ENCODE assay signal across 36 cellular contexts in genomic region chr1:3548895-3549294, GRCh38.
"Had no signal": no experiment of that assay in that cellular context is flagged by ENCODE, and none has a peak within 500 bp of the region (broad histone marks: within the 10 kb centered on the region; RNA-seq: fewer than 3 reads in every experiment).

No MANE protein-coding gene starts in this region.

- H3K27me3 Mint-ChIP-seq: activated CD4-positive, alpha-beta T cell treated with anti-CD3 and anti-CD28 coated beads for 36 hours; activated CD4-positive, alpha-beta T cell treated with anti-CD3 and anti-CD28 coated beads, Interleukin-2, amount 10 ng/mL, durations not matched to agents 7 days and 5 days; activated CD8-positive, alpha-beta T cell treated with anti-CD3 and anti-CD28 coated beads for 36 hours; activated naive CD4-positive, alpha-beta T cell treated with anti-CD3 and anti-CD28 coated beads, Interleukin-2, amount 50 U/mL, for 24 hours; activated naive CD8-positive, alpha-beta T cell; activated naive CD8-positive, alpha-beta T cell treated with anti-CD3 and anti-CD28 coated beads, Interleukin-2, amount 10 ng/mL, durations not matched to agents 7 days and 5 days; activated naive CD8-positive, alpha-beta T cell treated with anti-CD3 and anti-CD28 coated beads, Interleukin-2, amount 50 U/mL, for 24 hours; activated T-helper 17 cell treated with anti-CD3 and anti-CD28 coated beads, Interleukin-2, amount 50 U/mL, for 72 hours had no signal

- H3K36me3 ChIP-seq: brain microvascular endothelial cell, breast epithelium, WERI-Rb-1 had no signal

- H3K27ac ChIP-seq: breast epithelium, WERI-Rb-1 had no signal

- H3K9me3 Mint-ChIP-seq: activated CD4-positive, alpha-beta T cell treated with anti-CD3 and anti-CD28 coated beads, Interleukin-2, amount 10 ng/mL, durations not matched to agents 7 days and 5 days; activated CD8-positive, alpha-beta T cell treated with anti-CD3 and anti-CD28 coated beads for 36 hours; activated naive CD4-positive, alpha-beta T cell treated with anti-CD3 and anti-CD28 coated beads for 36 hours; activated naive CD4-positive, alpha-beta T cell treated with anti-CD3 and anti-CD28 coated beads, Interleukin-2, amount 50 U/mL, for 24 hours; activated naive CD8-positive, alpha-beta T cell treated with anti-CD3 and anti-CD28 coated beads, Interleukin-2, amount 10 ng/mL, durations not matched to agents 7 days and 5 days; activated naive CD8-positive, alpha-beta T cell treated with anti-CD3 and anti-CD28 coated beads, Interleukin-2, amount 50 U/mL, for 24 hours; activated T-cell treated with anti-CD3 and anti-CD28 coated beads, Interleukin-2, amount 50 U/mL, for 4 hours; activated T-cell treated with anti-CD3 and anti-CD28 coated beads, Interleukin-2, amount 50 U/mL, for 72 hours; activated T-helper 1 cell treated with anti-CD3 and anti-CD28 coated beads, Interleukin-12 subunit alpha, Interleukin-12 subunit beta, Interleukin-2, Interleukin-4 antibody, amounts not matched to agents 30 ng/mL and 10 ng/mL and 1 ng/mL, durations not matched to agents 14 hours and 24 hours and 36 hours; activated T-helper 17 cell treated with anti-CD3 and anti-CD28 coated beads, Interleukin-2, amount 50 U/mL, for 72 hours; T-helper 1 cell treated with Interleukin-12 subunit alpha and Interleukin-12 subunit beta and Interleukin-4 antibody, amounts not matched to agents 30 μg/mL and 1 μg/mL, for 36 hours; T-helper 2 cell treated with Interferon-gamma antibody and Interleukin-4, amounts not matched to agents 5 μg/mL and 100 μg/mL, for 36 hours; WTC11 had no signal

- H3K4me3 Mint-ChIP-seq: activated CD4-positive, alpha-beta T cell treated with anti-CD3 and anti-CD28 coated beads for 36 hours; activated CD4-positive, alpha-beta T cell treated with anti-CD3 and anti-CD28 coated beads, Interleukin-2, amount 10 ng/mL, durations not matched to agents 7 days and 5 days; activated CD8-positive, alpha-beta T cell treated with anti-CD3 and anti-CD28 coated beads for 36 hours; activated naive CD4-positive, alpha-beta T cell treated with anti-CD3 and anti-CD28 coated beads for 36 hours; activated naive CD4-positive, alpha-beta T cell treated with anti-CD3 and anti-CD28 coated beads, Interleukin-2, amount 50 U/mL, for 24 hours; activated naive CD8-positive, alpha-beta T cell; activated naive CD8-positive, alpha-beta T cell treated with anti-CD3 and anti-CD28 coated beads, Interleukin-2, amount 10 ng/mL, durations not matched to agents 7 days and 5 days; activated naive CD8-positive, alpha-beta T cell treated with anti-CD3 and anti-CD28 coated beads, Interleukin-2, amount 50 U/mL, for 24 hours; activated T-cell treated with anti-CD3 and anti-CD28 coated beads, Interleukin-2, amount 50 U/mL, for 4 hours; activated T-cell treated with anti-CD3 and anti-CD28 coated beads, Interleukin-2, amount 50 U/mL, for 72 hours; activated T-helper 1 cell treated with anti-CD3 and anti-CD28 coated beads, Interleukin-12 subunit alpha, Interleukin-12 subunit beta, Interleukin-2, Interleukin-4 antibody, amounts not matched to agents 30 ng/mL and 10 ng/mL and 1 ng/mL, durations not matched to agents 14 hours and 24 hours and 36 hours; activated T-helper 17 cell treated with anti-CD3 and anti-CD28 coated beads, Interleukin-2, amount 50 U/mL, for 72 hours; T-helper 1 cell treated with Interleukin-12 subunit alpha and Interleukin-12 subunit beta and Interleukin-4 antibody, amounts not matched to agents 30 μg/mL and 1 μg/mL, for 36 hours; T-helper 2 cell treated with Interferon-gamma antibody and Interleukin-4, amounts not matched to agents 5 μg/mL and 100 μg/mL, for 36 hours; WTC11 had no signal

- DNase-seq: activated CD4-positive, alpha-beta T cell treated with anti-CD3 and anti-CD28 coated beads for 1 hour; activated CD4-positive, alpha-beta T cell treated with anti-CD3 and anti-CD28 coated beads for 36 hours; activated CD4-positive, alpha-beta T cell treated with anti-CD3 and anti-CD28 coated beads for 48 hours; activated CD4-positive, alpha-beta T cell treated with anti-CD3 and anti-CD28 coated beads, Interleukin-2, amount 10 ng/mL, durations not matched to agents 7 days and 5 days; activated CD4-positive, alpha-beta T cell treated with anti-CD3 and anti-CD28 coated beads, Interleukin-2, amount 50 U/mL, for 48 hours; activated CD4-positive, CD25-positive, alpha-beta regulatory T cell; activated CD8-positive, alpha-beta memory T cell treated with anti-CD3 and anti-CD28 coated beads, Interleukin-2, amount 50 U/mL, for 4 hours; activated CD8-positive, alpha-beta T cell treated with anti-CD3 and anti-CD28 coated beads for 36 hours; activated effector memory CD4-positive, alpha-beta T cell treated with anti-CD3 and anti-CD28 coated beads, Interleukin-2, amount 50 U/mL, for 16 hours; activated gamma-delta T cell treated with Interleukin-2 at 50 U/mL for 16 hours; activated naive CD4-positive, alpha-beta T cell; activated naive CD4-positive, alpha-beta T cell treated with anti-CD3 and anti-CD28 coated beads for 36 hours; activated naive CD8-positive, alpha-beta T cell treated with anti-CD3 and anti-CD28 coated beads, Interleukin-2, amount 10 ng/mL, durations not matched to agents 7 days and 5 days; activated naive CD8-positive, alpha-beta T cell treated with anti-CD3 and anti-CD28 coated beads, Interleukin-2, amount 50 U/mL, for 24 hours; activated T-cell treated with anti-CD3 and anti-CD28 coated beads for 4 hours; activated T-cell treated with anti-CD3 and anti-CD28 coated beads, Interleukin-2, amount 50 U/mL, for 1 hour; activated T-cell treated with anti-CD3 and anti-CD28 coated beads, Interleukin-2, amount 50 U/mL, for 4 hours; activated T-cell treated with anti-CD3 and anti-CD28 coated beads, Interleukin-2, amount 50 U/mL, for 72 hours; amygdala; central memory CD4-positive, alpha-beta T cell; SW 1271; T-helper 1 cell; T-helper 2 cell; T-helper 9 cell; WERI-Rb-1 had no signal

- H3K27ac Mint-ChIP-seq: activated CD4-positive, alpha-beta T cell treated with anti-CD3 and anti-CD28 coated beads for 36 hours; activated CD4-positive, alpha-beta T cell treated with anti-CD3 and anti-CD28 coated beads, Interleukin-2, amount 10 ng/mL, durations not matched to agents 7 days and 5 days; activated CD8-positive, alpha-beta T cell treated with anti-CD3 and anti-CD28 coated beads for 36 hours; activated naive CD4-positive, alpha-beta T cell treated with anti-CD3 and anti-CD28 coated beads for 36 hours; activated naive CD4-positive, alpha-beta T cell treated with anti-CD3 and anti-CD28 coated beads, Interleukin-2, amount 50 U/mL, for 24 hours; activated naive CD8-positive, alpha-beta T cell; activated naive CD8-positive, alpha-beta T cell treated with anti-CD3 and anti-CD28 coated beads, Interleukin-2, amount 10 ng/mL, durations not matched to agents 7 days and 5 days; activated naive CD8-positive, alpha-beta T cell treated with anti-CD3 and anti-CD28 coated beads, Interleukin-2, amount 50 U/mL, for 24 hours; activated T-cell treated with anti-CD3 and anti-CD28 coated beads, Interleukin-2, amount 50 U/mL, for 72 hours; activated T-helper 1 cell treated with anti-CD3 and anti-CD28 coated beads, Interleukin-12 subunit alpha, Interleukin-12 subunit beta, Interleukin-2, Interleukin-4 antibody, amounts not matched to agents 30 ng/mL and 10 ng/mL and 1 ng/mL, durations not matched to agents 14 hours and 24 hours and 36 hours; activated T-helper 17 cell treated with anti-CD3 and anti-CD28 coated beads, Interleukin-2, amount 50 U/mL, for 72 hours; T-helper 1 cell treated with Interleukin-12 subunit alpha and Interleukin-12 subunit beta and Interleukin-4 antibody, amounts not matched to agents 30 μg/mL and 1 μg/mL, for 36 hours; T-helper 2 cell treated with Interferon-gamma antibody and Interleukin-4, amounts not matched to agents 5 μg/mL and 100 μg/mL, for 36 hours; WTC11 had no signal

- H3K4me1 Mint-ChIP-seq: activated CD4-positive, alpha-beta T cell treated with anti-CD3 and anti-CD28 coated beads for 36 hours; activated CD4-positive, alpha-beta T cell treated with anti-CD3 and anti-CD28 coated beads, Interleukin-2, amount 10 ng/mL, durations not matched to agents 7 days and 5 days; activated naive CD4-positive, alpha-beta T cell treated with anti-CD3 and anti-CD28 coated beads, Interleukin-2, amount 50 U/mL, for 24 hours; activated naive CD8-positive, alpha-beta T cell treated with anti-CD3 and anti-CD28 coated beads, Interleukin-2, amount 10 ng/mL, durations not matched to agents 7 days and 5 days; activated naive CD8-positive, alpha-beta T cell treated with anti-CD3 and anti-CD28 coated beads, Interleukin-2, amount 50 U/mL, for 24 hours; activated T-helper 17 cell treated with anti-CD3 and anti-CD28 coated beads, Interleukin-2, amount 50 U/mL, for 72 hours; WTC11 had no signal

- H3K27me3 ChIP-seq: body of pancreas, brain microvascular endothelial cell, breast epithelium had no signal

- ATAC-seq: activated CD4-positive, alpha-beta T cell treated with anti-CD3 and anti-CD28 coated beads for 36 hours; activated CD4-positive, CD25-positive, alpha-beta regulatory T cell treated with anti-CD3 and anti-CD28 coated beads, Interleukin-2, amount 50 U/mL, for 24 hours; activated CD8-positive, alpha-beta T cell treated with anti-CD3 and anti-CD28 coated beads for 36 hours; activated naive CD8-positive, alpha-beta T cell treated with anti-CD3 and anti-CD28 coated beads, Interleukin-2, amount 50 U/mL, for 24 hours; activated T-cell treated with anti-CD3 and anti-CD28 coated beads, Interleukin-2, amount 50 U/mL, for 4 hours; activated T-cell treated with anti-CD3 and anti-CD28 coated beads, Interleukin-2, amount 50 U/mL, for 72 hours; activated T-helper 17 cell treated with anti-CD3 and anti-CD28 coated beads, Interleukin-2, amount 50 U/mL, for 72 hours had no signal

- H3K4me3 ChIP-seq: body of pancreas had no signal

- H3K9me3 ChIP-seq: body of pancreas, breast epithelium had no signal

- H3K36me3 Mint-ChIP-seq: activated naive CD4-positive, alpha-beta T cell treated with anti-CD3 and anti-CD28 coated beads, Interleukin-2, amount 50 U/mL, for 24 hours; activated naive CD8-positive, alpha-beta T cell; activated naive CD8-positive, alpha-beta T cell treated with anti-CD3 and anti-CD28 coated beads, Interleukin-2, amount 10 ng/mL, durations not matched to agents 7 days and 5 days; WTC11 had no signal
